ENCODE assay signal across 1 cellular context in genomic region chr7:151403764-151404163, GRCh38.
TF ChIP-seq lines count a peak whose summit lies in the region.

No MANE protein-coding gene starts in this region.

TF ChIP-seq in K562, 482 proteins besides CTCF, POLR2A, EP300 and RAD21 (continued from another document and continues in another):
- TF ChIP-seq ZBTB33 (CRISPR knock-in tag; IDR thresholded peaks at IDR 0.05) (peak; percentile 46; the same call in 1 of the 2 replicates), PTRF (tag; IDR thresholded peaks at IDR 0.05) (no peak), NONO (IDR thresholded peaks at IDR 0.05; ENCODE audit: low read depth in 2 of 2, low read length in 1 of 2) (no peak), ADNP (tag; IDR thresholded peaks at IDR 0.05) (no peak), ZNF280B (CRISPR knock-in tag; IDR thresholded peaks at IDR 0.05) (no peak), TCF7 (IDR thresholded peaks at IDR 0.05; ENCODE audit: borderline replicate concordance) (no peak), EHMT2 (IDR thresholded peaks at IDR 0.05) (no peak), NR2C2 (CRISPR knock-in tag; IDR thresholded peaks at IDR 0.05) (no peak), NR2C2 (tag; IDR thresholded peaks at IDR 0.05) (no peak), ZNF175 (CRISPR knock-in tag; IDR thresholded peaks at IDR 0.05; ENCODE audit: low read depth) (0 out of 2 replicates have a peak, but pooled peaks have one; percentile 12), TSC22D4 (tag; IDR thresholded peaks at IDR 0.05) (no peak), KAT7 (CRISPR knock-in tag; IDR thresholded peaks at IDR 0.05; ENCODE audit: borderline replicate concordance) (peak; percentile 30; the same call in 1 of the 2 replicates), CREBBP (IDR thresholded peaks at IDR 0.05; ENCODE audit: low read depth, low read length) (no peak), ZNF717 (CRISPR knock-in tag; IDR thresholded peaks at IDR 0.05) (no peak), RBM25 (IDR thresholded peaks at IDR 0.05; ENCODE audit: low read depth, low read length, severe bottlenecking) (no peak), TBL1XR1 (IDR thresholded peaks at IDR 0.05; ENCODE audit: low read length in 2 of 2) (no peak), HSF4 (CRISPR knock-in tag; IDR thresholded peaks at IDR 0.05; ENCODE audit: borderline replicate concordance) (no peak), RREB1 (CRISPR knock-in tag; IDR thresholded peaks at IDR 0.05) (no peak), EGR1 (conservative IDR thresholded peaks at IDR 0.05) (no peak), E2F3 (CRISPR knock-in tag; IDR thresholded peaks at IDR 0.05) (no peak), NBN (IDR thresholded peaks at IDR 0.05; ENCODE audit: low read depth) (no peak), MCM3 (IDR thresholded peaks at IDR 0.05) (no peak), SRSF7 (optimal IDR thresholded peaks at IDR 0.05; ENCODE audit: low read depth, low read length) (no peak), KAT8 (IDR thresholded peaks at IDR 0.05; ENCODE audit: low read depth) (no peak), JUND (IDR thresholded peaks at IDR 0.05; ENCODE audit: borderline replicate concordance, low read depth, low read length) (peak; percentile 42; the same call in 1 of the 2 replicates), JUND (tag; IDR thresholded peaks at IDR 0.05; ENCODE audit: borderline replicate concordance, low read depth, low read length) (no peak), ZSCAN29 (IDR thresholded peaks at IDR 0.05) (no peak), CCAR2 (IDR thresholded peaks at IDR 0.05; ENCODE audit: low read depth, low read length) (no peak), SMARCB1 (IDR thresholded peaks at IDR 0.05; ENCODE audit: insufficient read length, low read depth) (no peak), NR2F6 (CRISPR knock-in tag; IDR thresholded peaks at IDR 0.05) (no peak), POLR2AphosphoS2 (IDR thresholded peaks at IDR 0.05; ENCODE audit: low read length) (no peak), HCFC1 (IDR thresholded peaks at IDR 0.05; ENCODE audit: low read depth, low read length) (no peak), WHSC1 (IDR thresholded peaks at IDR 0.05; ENCODE audit: low read length) (no peak), CBFA2T3 (IDR thresholded peaks at IDR 0.05) (no peak), ZNF146 (CRISPR knock-in tag; IDR thresholded peaks at IDR 0.05; ENCODE audit: unreplicated experiment) (no peak), YY1 (IDR thresholded peaks at IDR 0.05; ENCODE audit: borderline replicate concordance in 1 of 3, control insufficient read depth in 1 of 3, extremely low read depth in 1 of 3, insufficient read depth in 3 of 3, insufficient read length in 1 of 3, insufficient replicate concordance in 2 of 3, low read depth in 1 of 3, low read length in 2 of 3) (peak in 2 of 3 experiments; percentile 42 to 79), ATF6 (CRISPR knock-in tag; IDR thresholded peaks at IDR 0.05) (no peak; the same call in 1 of the 2 replicates), FIP1L1 (IDR thresholded peaks at IDR 0.05; ENCODE audit: low read depth, low read length, poor library complexity, severe bottlenecking) (no peak), CHD1 (IDR thresholded peaks at IDR 0.05; ENCODE audit: low read length) (no peak), ZEB2 (IDR thresholded peaks at IDR 0.05) (peak; percentile 54; the same call in 1 of the 2 replicates), CXXC5 (CRISPR knock-in tag; IDR thresholded peaks at IDR 0.05) (no peak)
- TF ChIP-seq, protein P1, sequence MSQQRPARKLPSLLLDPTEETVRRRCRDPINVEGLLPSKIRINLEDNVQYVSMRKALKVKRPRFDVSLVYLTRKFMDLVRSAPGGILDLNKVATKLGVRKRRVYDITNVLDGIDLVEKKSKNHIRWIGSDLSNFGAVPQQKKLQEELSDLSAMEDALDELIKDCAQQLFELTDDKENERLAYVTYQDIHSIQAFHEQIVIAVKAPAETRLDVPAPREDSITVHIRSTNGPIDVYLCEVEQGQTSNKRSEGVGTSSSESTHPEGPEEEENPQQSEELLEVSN (IDR thresholded peaks at IDR 0.05; ENCODE audit: borderline replicate concordance in 1 of 2, extremely low read depth in 1 of 2, insufficient read depth in 1 of 2, insufficient read length in 1 of 2, low read depth in 1 of 2, low read length in 1 of 2, poor library complexity in 1 of 2, severe bottlenecking in 1 of 2), result no peak
- TF ChIP-seq, protein P2, sequence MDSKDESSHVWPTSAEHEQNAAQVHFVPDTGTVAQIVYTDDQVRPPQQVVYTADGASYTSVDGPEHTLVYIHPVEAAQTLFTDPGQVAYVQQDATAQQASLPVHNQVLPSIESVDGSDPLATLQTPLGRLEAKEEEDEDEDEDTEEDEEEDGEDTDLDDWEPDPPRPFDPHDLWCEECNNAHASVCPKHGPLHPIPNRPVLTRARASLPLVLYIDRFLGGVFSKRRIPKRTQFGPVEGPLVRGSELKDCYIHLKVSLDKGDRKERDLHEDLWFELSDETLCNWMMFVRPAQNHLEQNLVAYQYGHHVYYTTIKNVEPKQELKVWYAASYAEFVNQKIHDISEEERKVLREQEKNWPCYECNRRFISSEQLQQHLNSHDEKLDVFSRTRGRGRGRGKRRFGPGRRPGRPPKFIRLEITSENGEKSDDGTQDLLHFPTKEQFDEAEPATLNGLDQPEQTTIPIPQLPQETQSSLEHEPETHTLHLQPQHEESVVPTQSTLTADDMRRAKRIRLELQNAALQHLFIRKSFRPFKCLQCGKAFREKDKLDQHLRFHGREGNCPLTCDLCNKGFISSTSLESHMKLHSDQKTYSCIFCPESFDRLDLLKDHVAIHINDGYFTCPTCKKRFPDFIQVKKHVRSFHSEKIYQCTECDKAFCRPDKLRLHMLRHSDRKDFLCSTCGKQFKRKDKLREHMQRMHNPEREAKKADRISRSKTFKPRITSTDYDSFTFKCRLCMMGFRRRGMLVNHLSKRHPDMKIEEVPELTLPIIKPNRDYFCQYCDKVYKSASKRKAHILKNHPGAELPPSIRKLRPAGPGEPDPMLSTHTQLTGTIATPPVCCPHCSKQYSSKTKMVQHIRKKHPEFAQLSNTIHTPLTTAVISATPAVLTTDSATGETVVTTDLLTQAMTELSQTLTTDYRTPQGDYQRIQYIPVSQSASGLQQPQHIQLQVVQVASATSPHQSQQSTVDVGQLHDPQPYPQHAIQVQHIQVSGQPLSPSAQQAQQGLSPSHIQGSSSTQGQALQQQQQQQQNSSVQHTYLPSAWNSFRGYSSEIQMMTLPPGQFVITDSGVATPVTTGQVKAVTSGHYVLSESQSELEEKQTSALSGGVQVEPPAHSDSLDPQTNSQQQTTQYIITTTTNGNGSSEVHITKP (IDR thresholded peaks at IDR 0.05; ENCODE audit: partially characterized antibody), result no peak
- TF ChIP-seq, protein P3, sequence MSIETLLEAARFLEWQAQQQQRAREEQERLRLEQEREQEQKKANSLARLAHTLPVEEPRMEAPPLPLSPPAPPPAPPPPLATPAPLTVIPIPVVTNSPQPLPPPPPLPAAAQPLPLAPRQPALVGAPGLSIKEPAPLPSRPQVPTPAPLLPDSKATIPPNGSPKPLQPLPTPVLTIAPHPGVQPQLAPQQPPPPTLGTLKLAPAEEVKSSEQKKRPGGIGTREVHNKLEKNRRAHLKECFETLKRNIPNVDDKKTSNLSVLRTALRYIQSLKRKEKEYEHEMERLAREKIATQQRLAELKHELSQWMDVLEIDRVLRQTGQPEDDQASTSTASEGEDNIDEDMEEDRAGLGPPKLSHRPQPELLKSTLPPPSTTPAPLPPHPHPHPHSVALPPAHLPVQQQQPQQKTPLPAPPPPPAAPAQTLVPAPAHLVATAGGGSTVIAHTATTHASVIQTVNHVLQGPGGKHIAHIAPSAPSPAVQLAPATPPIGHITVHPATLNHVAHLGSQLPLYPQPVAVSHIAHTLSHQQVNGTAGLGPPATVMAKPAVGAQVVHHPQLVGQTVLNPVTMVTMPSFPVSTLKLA (conservative IDR thresholded peaks at IDR 0.05), result no peak
- TF ChIP-seq, protein P4, sequence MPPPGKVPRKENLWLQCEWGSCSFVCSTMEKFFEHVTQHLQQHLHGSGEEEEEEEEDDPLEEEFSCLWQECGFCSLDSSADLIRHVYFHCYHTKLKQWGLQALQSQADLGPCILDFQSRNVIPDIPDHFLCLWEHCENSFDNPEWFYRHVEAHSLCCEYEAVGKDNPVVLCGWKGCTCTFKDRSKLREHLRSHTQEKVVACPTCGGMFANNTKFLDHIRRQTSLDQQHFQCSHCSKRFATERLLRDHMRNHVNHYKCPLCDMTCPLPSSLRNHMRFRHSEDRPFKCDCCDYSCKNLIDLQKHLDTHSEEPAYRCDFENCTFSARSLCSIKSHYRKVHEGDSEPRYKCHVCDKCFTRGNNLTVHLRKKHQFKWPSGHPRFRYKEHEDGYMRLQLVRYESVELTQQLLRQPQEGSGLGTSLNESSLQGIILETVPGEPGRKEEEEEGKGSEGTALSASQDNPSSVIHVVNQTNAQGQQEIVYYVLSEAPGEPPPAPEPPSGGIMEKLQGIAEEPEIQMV (tag; conservative IDR thresholded peaks at IDR 0.05; ENCODE audit: low read depth), result no peak
- TF ChIP-seq, protein P5, sequence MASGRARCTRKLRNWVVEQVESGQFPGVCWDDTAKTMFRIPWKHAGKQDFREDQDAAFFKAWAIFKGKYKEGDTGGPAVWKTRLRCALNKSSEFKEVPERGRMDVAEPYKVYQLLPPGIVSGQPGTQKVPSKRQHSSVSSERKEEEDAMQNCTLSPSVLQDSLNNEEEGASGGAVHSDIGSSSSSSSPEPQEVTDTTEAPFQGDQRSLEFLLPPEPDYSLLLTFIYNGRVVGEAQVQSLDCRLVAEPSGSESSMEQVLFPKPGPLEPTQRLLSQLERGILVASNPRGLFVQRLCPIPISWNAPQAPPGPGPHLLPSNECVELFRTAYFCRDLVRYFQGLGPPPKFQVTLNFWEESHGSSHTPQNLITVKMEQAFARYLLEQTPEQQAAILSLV (tag; IDR thresholded peaks at IDR 0.05), result no peak
